Comparison of ENCODE assay signal across 15 cellular contexts in genomic region chr3:127815641-127816605, GRCh38. TPM values are rescaled to one million over a fixed set of nuclear protein-coding genes. Genes with fewer than 3 reads are reported as not detected.
A peak's percentile ranks its signal among the peaks of the same experiment; 100 is the strongest.
DNase-seq lines count a peak whose midpoint lies in the region; ATAC-seq and TF ChIP-seq lines count a peak whose summit lies in the region.
"Had no signal": no experiment of that assay in that cellular context is flagged by ENCODE, and none has a peak within 500 bp of the region (broad histone marks: within the 10 kb centered on the region; RNA-seq: fewer than 3 reads in every experiment).

No MANE protein-coding gene starts in this region.

- intact Hi-C loops in heart left ventricle (cut with DNase I) (loop anchor here in 5 of 10 donors (5.0 to 10.0 kb wide), 4 partner anchors 34 to 71 kb away; no protein-coding TSS in a partner anchor), cardiac septum (cut with DNase I) (no loop called here), transverse colon (cut with DNase I; ENCODE audit: low total_unique reads) (no loop called here)

- no peak for TF ChIP-seq CTCF in heart left ventricle (IDR thresholded peaks at IDR 0.05)
- no peak for TF ChIP-seq CTCF in lung (IDR thresholded peaks at IDR 0.05; ENCODE audit: control extremely low read depth, extremely low read depth)
- no peak for TF ChIP-seq CTCF in transverse colon (IDR thresholded peaks at IDR 0.05)

- TF ChIP-seq POLR2A in heart left ventricle (IDR thresholded peaks at IDR 0.05) (no peak), transverse colon (IDR thresholded peaks at IDR 0.05) (peak; percentile 46)

- no peak for TF ChIP-seq EP300 in transverse colon (IDR thresholded peaks at IDR 0.05; ENCODE audit: low read depth)

- ATAC-seq in heart left ventricle (peak in 2 of 4 donors; percentile 8 to 32), lung (ENCODE audit: insufficient read depth, low FRiP score) (no peak), HG02973 (IDR thresholded peaks at IDR 0.05; ENCODE audit: unreplicated experiment) (no peak), GM21526 (IDR thresholded peaks at IDR 0.05; ENCODE audit: low FRiP score, unreplicated experiment) (no peak)
- ATAC-seq: naive thymus-derived CD4-positive, alpha-beta T cell; stimulated activated memory B cell treated with anti-CD40 and anti-IgM and Interleukin-4, amounts not matched to agents 10 μg/mL and 1 μg/mL and 100 μg/mL, for 72 hours; T-cell; WTC11 had no signal

- H3K27me3 ChIP-seq in heart left ventricle (no peaks in the 10 kb centered on the region), lung (ENCODE audit: control insufficient read depth, insufficient read depth) (no peaks in the 10 kb centered on the region), transverse colon (no peaks in the 10 kb centered on the region)

- WGBS in heart left ventricle, 4 donors: 78 to 86% (median 80%) methylated on average over 23 of the region's 23 CpGs
- WGBS in lung, 2 donors: 81 to 82% methylated on average over 23 of the region's 23 CpGs
- WGBS in transverse colon (ENCODE audit: low coverage in 1 of 2), 2 donors: 71 to 91% methylated on average over 7 to 23 of the region's 23 CpGs

- no peak for DNase-seq in heart left ventricle
- no peak for DNase-seq in cardiac septum (ENCODE audit: low spot score)
- peak; percentile 51 for DNase-seq in lung (ENCODE audit: low spot score)
- DNase-seq in transverse colon: peak; percentile 85
- DNase-seq in NCI-H82 treated with DMSO at 0.1 percent for 48 hours (lab: John Stamatoyannopoulos, UW; ENCODE audit: unreplicated experiment): no peak
- DNase-seq: activated naive CD4-positive, alpha-beta T cell; COR-L47; effector memory CD4-positive, alpha-beta T cell; naive thymus-derived CD4-positive, alpha-beta T cell; T-cell had no signal

- peaks cover 0 to 5% (median 0%) of the 10 kb centered on the region in 12 donors for H3K9me3 ChIP-seq in heart left ventricle
- peaks cover 0 to 3% of the 10 kb centered on the region in 2 donors for H3K9me3 ChIP-seq in lung (ENCODE audit: control insufficient read depth in 2 of 2, insufficient read depth in 1 of 2, low read length in 1 of 2)
- no peaks in the 10 kb centered on the region for H3K9me3 ChIP-seq in transverse colon

- peak overlapping the region in 1 of 12 donors; percentile 8 for H3K4me3 ChIP-seq in heart left ventricle
- H3K4me3 ChIP-seq in lung: no peak overlapping the region
- no peak overlapping the region for H3K4me3 ChIP-seq in transverse colon

- H3K4me1 ChIP-seq in heart left ventricle (peaks cover 10 to 89% (median 69%) of the 10 kb centered on the region in 12 donors), lung (ENCODE audit: control insufficient read depth in 2 of 2, insufficient read depth in 2 of 2, low read length in 2 of 2) (peaks cover 0 to 20% of the 10 kb centered on the region in 2 donors), transverse colon (peaks cover 47 to 73% (median 62%) of the 10 kb centered on the region in 4 donors)

- H3K36me3 ChIP-seq in heart left ventricle (peaks cover 0 to 87% (median 60%) of the 10 kb centered on the region in 9 donors), lung (ENCODE audit: control insufficient read depth in 2 of 2, insufficient read depth in 2 of 2, low read length in 2 of 2) (peaks cover 0 to 14% of the 10 kb centered on the region in 2 donors), transverse colon (peaks cover 0 to 11% (median 2%) of the 10 kb centered on the region in 4 donors)

- in situ Hi-C loops in transverse colon (cut with MboI; ENCODE audit: low pct_ligation_motif_present in 1 of 4, low pct_unique_long_range_greater_than_20kb in 1 of 4, low sequenced_read_pairs in 3 of 4): no loop called here

- H3K27ac ChIP-seq in heart left ventricle: peak overlapping the region in 11 of 12 donors; percentile 17 to 97 (median 91)
- H3K27ac ChIP-seq in angular gyrus (ENCODE audit: low read depth, low read length): peak overlapping the region; percentile 81
- peak overlapping the region in 1 of 2 donors; percentile 86 for H3K27ac ChIP-seq in lung (ENCODE audit: low read depth in 1 of 2, low read length in 1 of 2)
- peak overlapping the region; percentile 93 to 94 (median 94) for H3K27ac ChIP-seq in transverse colon

RNA-seq across cellular contexts. Expression of gene MGLL, which starts 6.4 kb away (rescaled TPM):
- 100 to 1,000 TPM in 1 of 9 donors, 10 to 100 TPM in 8; 41.8 to 119 (median 78.9) TPM for total RNA-seq in heart left ventricle
- polyA plus RNA-seq in heart left ventricle: 10 to 100 TPM; 38.5 to 90.7 TPM
- total RNA-seq in cardiac septum: 45.7 TPM
- 100 to 1,000 TPM in 1 of 2 donors, 10 to 100 TPM in 1; 67.0 to 182 TPM for total RNA-seq in lung
- polyA plus RNA-seq in lung: 10 to 100 TPM; 68.3 to 88.1 TPM
- total RNA-seq in transverse colon: 100 to 1,000 TPM; 150 to 329 (median 294) TPM
- polyA plus RNA-seq: naive thymus-derived CD4-positive, alpha-beta T cell had no signal

Comparison
In these comparisons a context has a peak if more than half of its experiments do, and no peak if none do; other contexts are left out.
1. DNase-seq: peak in lung (single experiment) and transverse colon (single experiment); none in heart left ventricle (0 of 5), cardiac septum (single experiment) and NCI-H82 treated with DMSO at 0.1 percent for 48 hours (single experiment).